27 cellular contexts compared by ENCODE assay signal in genomic region chr1:115343200-115343737, GRCh38. TPM values are rescaled to one million over a fixed set of nuclear protein-coding genes. Genes with fewer than 3 reads are reported as not detected.
"Had no signal": no experiment of that assay in that cellular context is flagged by ENCODE, and none has a peak within 500 bp of the region (broad histone marks: within the 10 kb centered on the region; RNA-seq: fewer than 3 reads in every experiment).

No MANE protein-coding gene starts in this region.

- H3K4me1 Mint-ChIP-seq: activated CD4-positive, alpha-beta T cell treated with anti-CD3 and anti-CD28 coated beads for 36 hours; activated naive CD8-positive, alpha-beta T cell treated with anti-CD3 and anti-CD28 coated beads for 36 hours; nephron; stimulated activated naive CD8-positive, alpha-beta T cell treated with anti-CD3 and anti-CD28 coated beads, Interleukin-15, amount 100 ng/mL, for 72 hours had no signal

- ATAC-seq: activated CD4-positive, alpha-beta T cell treated with anti-CD3 and anti-CD28 coated beads for 36 hours; body of pancreas; left cardiac atrium; left ventricle myocardium superior; right lobe of liver; stimulated activated memory B cell treated with anti-CD40 and anti-IgM and Interleukin-4, amounts not matched to agents 10 μg/mL and 1 μg/mL and 100 μg/mL, for 72 hours; stimulated activated naive CD8-positive, alpha-beta T cell treated with anti-CD3 and anti-CD28 coated beads, Interleukin-15, amount 100 ng/mL, for 72 hours had no signal

- H3K27ac Mint-ChIP-seq: activated CD4-positive, alpha-beta T cell treated with anti-CD3 and anti-CD28 coated beads for 36 hours; activated naive CD4-positive, alpha-beta T cell treated with anti-CD3 and anti-CD28 coated beads for 36 hours; activated naive CD8-positive, alpha-beta T cell treated with anti-CD3 and anti-CD28 coated beads for 36 hours; nephron; progenitor cell of endocrine pancreas; stimulated activated memory B cell treated with anti-CD40 and anti-IgM and Interleukin-4, amounts not matched to agents 10 μg/mL and 1 μg/mL and 100 μg/mL, for 72 hours had no signal

- H3K9me3 ChIP-seq: adrenal gland, body of pancreas, ovary, right lobe of liver, upper lobe of left lung, vagina had no signal

- H3K36me3 ChIP-seq: adrenal gland, ovary, right lobe of liver, upper lobe of left lung, vagina had no signal

- H3K4me3 Mint-ChIP-seq: activated CD4-positive, alpha-beta T cell treated with anti-CD3 and anti-CD28 coated beads for 36 hours; activated naive CD4-positive, alpha-beta T cell treated with anti-CD3 and anti-CD28 coated beads for 36 hours; activated naive CD8-positive, alpha-beta T cell treated with anti-CD3 and anti-CD28 coated beads for 36 hours; nephron; stimulated activated memory B cell treated with anti-CD40 and anti-IgM and Interleukin-4, amounts not matched to agents 10 μg/mL and 1 μg/mL and 100 μg/mL, for 72 hours; stimulated activated naive CD8-positive, alpha-beta T cell treated with anti-CD3 and anti-CD28 coated beads, Interleukin-15, amount 100 ng/mL, for 72 hours had no signal

- H3K36me3 Mint-ChIP-seq: activated naive CD8-positive, alpha-beta T cell treated with anti-CD3 and anti-CD28 coated beads for 36 hours; stimulated activated memory B cell treated with anti-CD40 and anti-IgM and Interleukin-4, amounts not matched to agents 10 μg/mL and 1 μg/mL and 100 μg/mL, for 72 hours had no signal

- H3K4me3 ChIP-seq: adrenal gland, body of pancreas, ovary, right lobe of liver, skin epidermis, upper lobe of left lung, vagina had no signal

- DNase-seq: activated CD4-positive, alpha-beta T cell treated with anti-CD3 and anti-CD28 coated beads for 36 hours; activated CD4-positive, alpha-beta T cell treated with anti-CD3 and anti-CD28 coated beads, Interleukin-2, amount 50 U/mL, for 4 hours; activated CD4-positive, CD25-positive, alpha-beta regulatory T cell; activated effector memory CD4-positive, alpha-beta T cell treated with Interleukin-2 at 50 U/mL for 16 hours; activated naive CD4-positive, alpha-beta T cell treated with anti-CD3 and anti-CD28 coated beads for 36 hours; activated naive CD8-positive, alpha-beta T cell treated with anti-CD3 and anti-CD28 coated beads for 36 hours; adrenal gland; aorta; body of pancreas; effector CD8-positive, alpha-beta T cell; glutamatergic neuron; hippocampal formation; left cardiac atrium; left ventricle myocardium superior; ovary; right lobe of liver; stimulated activated CD4-positive, alpha-beta T cell treated with anti-CD3 and anti-CD28 coated beads, Interleukin-12 subunit alpha, Interleukin-12 subunit beta, amount 100 ng/mL, for 4 hours; stimulated activated CD4-positive, alpha-beta T cell treated with anti-CD3 and anti-CD28 coated beads, Interleukin-4, amount 100 ng/mL, for 24 hours; stimulated activated naive CD8-positive, alpha-beta T cell treated with anti-CD3 and anti-CD28 coated beads, Interleukin-15, amount 100 ng/mL, for 72 hours; substantia nigra; upper lobe of left lung had no signal

- H3K27me3 ChIP-seq: body of pancreas, ovary, vagina had no signal

- H3K27ac ChIP-seq: adrenal gland, body of pancreas, ovary, right lobe of liver, skin epidermis, upper lobe of left lung, vagina had no signal

- H3K9me3 Mint-ChIP-seq: activated naive CD4-positive, alpha-beta T cell treated with anti-CD3 and anti-CD28 coated beads for 36 hours; activated naive CD8-positive, alpha-beta T cell treated with anti-CD3 and anti-CD28 coated beads for 36 hours; nephron; stimulated activated memory B cell treated with anti-CD40 and anti-IgM and Interleukin-4, amounts not matched to agents 10 μg/mL and 1 μg/mL and 100 μg/mL, for 72 hours; stimulated activated naive CD8-positive, alpha-beta T cell treated with anti-CD3 and anti-CD28 coated beads, Interleukin-15, amount 100 ng/mL, for 72 hours had no signal

- H3K4me1 ChIP-seq: adrenal gland, right lobe of liver had no signal

RNA-seq across cellular contexts. Expression of gene NGF, which starts 5.2 kb away (rescaled TPM):
- total RNA-seq: activated CD4-positive, alpha-beta T cell treated with anti-CD3 and anti-CD28 coated beads for 36 hours; activated naive CD4-positive, alpha-beta T cell treated with anti-CD3 and anti-CD28 coated beads for 36 hours; activated naive CD8-positive, alpha-beta T cell treated with anti-CD3 and anti-CD28 coated beads for 36 hours; renal cortical epithelial cell had no signal
